Comparison of ENCODE assay signal across 9 cellular contexts in genomic region chr19:29614780-29615179, GRCh38.
"Had no signal": no experiment of that assay in that cellular context is flagged by ENCODE, and none has a peak within 500 bp of the region (broad histone marks: within the 10 kb centered on the region; RNA-seq: fewer than 3 reads in every experiment).

No MANE protein-coding gene starts in this region.

- H3K9me3 Mint-ChIP-seq: GM23338, H9 had no signal

- H3K4me3 Mint-ChIP-seq: GM23338, H9 had no signal

- H2AFZ ChIP-seq: GM23338 had no signal

- ATAC-seq: GM23338, K562 had no signal

- DNase-seq: H9, HCEC 1CT, IMR-90, KG1 had no signal

- H3K27ac Mint-ChIP-seq: GM23338, H9 had no signal

- H3K27ac ChIP-seq: HL-60 had no signal

- H3K4me3 ChIP-seq: GM23338, K562 had no signal

- FAIRE-seq: H1, H54 had no signal

- H3K4me2 ChIP-seq: GM23338 had no signal
